8 cellular contexts compared by ENCODE assay signal in the genomic region with DNA sequence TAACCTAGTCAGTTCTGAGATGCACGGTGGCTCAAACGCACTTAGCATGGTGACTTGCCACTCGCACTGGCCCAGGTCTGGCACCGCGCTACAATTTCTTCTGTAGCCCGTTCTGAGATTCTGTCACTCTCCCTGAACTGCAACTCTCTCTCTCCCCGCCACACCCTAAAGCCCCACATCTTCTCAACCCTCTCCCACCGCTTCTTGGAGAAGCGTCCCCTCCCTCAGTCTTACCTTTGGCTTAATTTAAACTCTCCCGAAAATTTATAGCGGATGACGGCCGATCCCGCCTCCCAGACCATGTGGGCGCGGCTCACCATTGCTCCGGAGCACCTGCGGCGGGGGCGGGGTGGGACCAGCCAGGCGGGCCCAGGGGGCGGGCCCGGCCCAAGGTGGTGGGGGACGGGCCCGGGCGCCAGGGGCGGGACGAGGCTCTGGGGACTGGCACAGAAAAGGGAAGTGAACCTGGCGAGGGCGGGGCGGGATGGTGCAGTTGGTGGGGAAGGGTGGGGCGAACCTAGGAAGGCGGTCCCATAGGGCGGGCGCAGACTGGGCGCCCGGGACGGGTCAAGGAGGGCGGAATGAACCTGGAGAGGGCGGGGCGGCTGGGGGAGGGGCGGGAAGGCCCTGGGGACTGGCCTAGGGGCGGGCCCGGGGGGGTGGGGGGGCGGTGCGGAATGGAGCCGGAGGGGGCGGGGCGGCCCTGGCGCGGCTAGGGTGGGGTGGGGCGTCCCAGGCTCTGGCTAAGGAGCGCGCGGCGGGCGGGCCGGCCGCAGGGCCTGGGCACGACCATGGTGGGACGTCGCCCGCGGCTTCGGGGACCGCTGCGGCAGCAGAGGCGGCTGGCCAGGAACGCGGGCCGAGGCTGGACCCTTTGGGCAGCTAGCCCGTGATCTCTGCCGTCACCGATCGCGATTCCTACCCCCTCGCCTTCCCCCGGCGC. TPM values are rescaled to one million over a fixed set of nuclear protein-coding genes. Genes with fewer than 3 reads are reported as not detected.
A peak's percentile ranks its signal among the peaks of the same experiment; 100 is the strongest.
DNase-seq lines count a peak whose midpoint lies in the region; ATAC-seq and TF ChIP-seq lines count a peak whose summit lies in the region.

A gene (plus strand): TSS at position 730 of the 943 bp plus-strand sequence. CDS start 305 bp downstream, outside the sequence.

- intact Hi-C loops in left cardiac atrium (cut with DNase I) (no loop called here), uterus (cut with DNase I; ENCODE audit: low total_unique reads) (no loop called here)

- DNase-seq in GDM1 (lab: John Stamatoyannopoulos, UW) = peak; percentile 70
- peak; percentile 96 for DNase-seq in NB4 (ENCODE audit: low read depth)
- DNase-seq in SKM-1 (lab: John Stamatoyannopoulos, UW; ENCODE audit: unreplicated experiment) = peak; percentile 98
- DNase-seq in left cardiac atrium = peak; percentile 85
- peak; percentile 71 for DNase-seq in putamen (ENCODE audit: low spot score)
- DNase-seq in uterus = peak; percentile 60 to 61

- peaks cover 10% of the 10 kb centered on the region for H3K4me1 Mint-ChIP-seq in activated naive CD4-positive, alpha-beta T cell treated with anti-CD3 and anti-CD28 coated beads, Interleukin-2, amount 50 U/mL, for 24 hours

- no peaks in the 10 kb centered on the region for H3K9me3 ChIP-seq in uterus

- H3K36me3 ChIP-seq in uterus = no peaks in the 10 kb centered on the region

- H3K27me3 ChIP-seq in uterus = peaks cover 0 to 5% of the 10 kb centered on the region in 2 donors

- H3K27ac ChIP-seq in uterus = peak within 1 kb of the TSS in 1 of 2 donors; percentile 69

- H3K4me1 ChIP-seq in uterus = peaks cover 0 to 9% of the 10 kb centered on the region in 2 donors

- TF ChIP-seq POLR2A in NB4 (IDR thresholded peaks at IDR 0.05; ENCODE audit: extremely low read depth, insufficient read length) = peak; percentile 54
- peak in 1 of 2 donors; percentile 54 for TF ChIP-seq POLR2A in uterus (IDR thresholded peaks at IDR 0.05)

- H3K27ac Mint-ChIP-seq in activated naive CD4-positive, alpha-beta T cell treated with anti-CD3 and anti-CD28 coated beads, Interleukin-2, amount 50 U/mL, for 24 hours = no peak within 1 kb of the TSS

- peak within 1 kb of the TSS; percentile 86 for H3K4me3 Mint-ChIP-seq in activated naive CD4-positive, alpha-beta T cell treated with anti-CD3 and anti-CD28 coated beads, Interleukin-2, amount 50 U/mL, for 24 hours

- H3K4me3 ChIP-seq in NB4 (ENCODE audit: low read depth, low read length) (peak within 1 kb of the TSS; percentile 78), uterus (peak within 1 kb of the TSS; percentile 13 to 46)

- peaks cover 5% of the 10 kb centered on the region for H3K27me3 Mint-ChIP-seq in activated naive CD4-positive, alpha-beta T cell treated with anti-CD3 and anti-CD28 coated beads, Interleukin-2, amount 50 U/mL, for 24 hours

- ATAC-seq in HG02588 (IDR thresholded peaks at IDR 0.05; ENCODE audit: unreplicated experiment) = peak; percentile 95
- peak; percentile 93 to 97 for ATAC-seq in left cardiac atrium

- H3K9me3 Mint-ChIP-seq in activated naive CD4-positive, alpha-beta T cell treated with anti-CD3 and anti-CD28 coated beads, Interleukin-2, amount 50 U/mL, for 24 hours = no peaks in the 10 kb centered on the region

- H3K36me3 Mint-ChIP-seq in activated naive CD4-positive, alpha-beta T cell treated with anti-CD3 and anti-CD28 coated beads, Interleukin-2, amount 50 U/mL, for 24 hours = no peaks in the 10 kb centered on the region

- no peak for TF ChIP-seq CTCF in NB4 (IDR thresholded peaks at IDR 0.05; ENCODE audit: low read depth, low read length)
- TF ChIP-seq CTCF in uterus (IDR thresholded peaks at IDR 0.05) = no peak

RNA-seq across cellular contexts. Expression of the gene that starts here (rescaled TPM):
- total RNA-seq in left cardiac atrium (under 1 TPM; 0.62 to 0.63 TPM), uterus (1 to 10 TPM in 3 of 4 donors, under 1 TPM in 1; 0.26 to 5.6 (median 2.0) TPM)

Comparison
In these comparisons a context has a peak if more than half of its experiments do, and no peak if none do; other contexts are left out.
1. Peak in DNase-seq and ATAC-seq in left cardiac atrium; RNA of the gene not detected or under 1 TPM.